Comparison of ENCODE assay signal across 27 cellular contexts in the genomic region with DNA sequence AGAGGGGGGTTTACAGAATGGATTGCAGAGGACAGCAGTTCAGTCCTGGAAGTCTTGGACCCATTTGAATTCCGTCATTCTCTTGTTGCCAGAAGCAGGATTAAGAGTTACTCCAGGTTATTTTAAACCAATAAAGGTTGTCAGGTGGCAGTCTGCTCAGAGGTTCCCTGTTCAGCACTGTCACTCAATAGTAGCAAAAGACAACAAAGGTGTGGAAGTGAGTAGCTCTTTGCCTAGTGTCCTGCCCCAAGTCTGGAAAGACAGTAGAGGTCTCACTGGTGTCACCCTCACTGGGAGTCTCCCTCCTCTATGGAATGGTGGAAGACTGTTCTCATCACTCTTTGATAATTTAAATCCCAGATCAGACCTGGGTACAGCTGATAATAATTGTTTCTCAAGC.
"Had no signal": no experiment of that assay in that cellular context is flagged by ENCODE, and none has a peak within 500 bp of the region (broad histone marks: within the 10 kb centered on the region; RNA-seq: fewer than 3 reads in every experiment).

No MANE protein-coding gene starts in this region.

- H3K27me3 ChIP-seq: dorsolateral prefrontal cortex, neural progenitor cell, spleen, testis, tibial artery, upper lobe of left lung had no signal

- H3K27ac Mint-ChIP-seq: immature natural killer cell; memory B cell; natural killer cell treated with Interleukin-12 subunit alpha and Interleukin-12 subunit beta and Interleukin-15 and Interleukin-18, amount 100 ng/mL, for 72 hours; neural progenitor cell; stimulated activated memory B cell treated with anti-CD40 and anti-IgM and Interleukin-4, amounts not matched to agents 10 μg/mL and 1 μg/mL and 100 μg/mL, for 72 hours had no signal

- DNase-seq: caudate nucleus; cerebellar nuclear complex; dorsolateral prefrontal cortex; effector CD8-positive, alpha-beta T cell; erythroblast; hypothalamus; immature natural killer cell; midbrain; naive B cell; nucleus accumbens; right cardiac atrium; spleen; stimulated activated CD4-positive, alpha-beta T cell treated with anti-CD3 and anti-CD28 coated beads, Interleukin-4, amount 100 ng/mL, for 4 hours; stimulated activated naive CD8-positive, alpha-beta T cell treated with anti-CD3 and anti-CD28 coated beads, Interleukin-15, Interleukin-2, amounts not matched to agents 100 U/mL and 50 U/mL, for 24 hours; substantia nigra; testis; tibial artery; upper lobe of left lung had no signal

- H3K4me1 ChIP-seq: neural progenitor cell, prostate gland, tibial artery, upper lobe of left lung had no signal

- H3K36me3 ChIP-seq: neural progenitor cell, prostate gland, spleen, tibial artery, upper lobe of left lung had no signal

- H3K4me3 ChIP-seq: dorsolateral prefrontal cortex, lung, neural progenitor cell, prostate gland, skin epidermis, spleen, testis, tibial artery, upper lobe of left lung had no signal

- H3K9me3 Mint-ChIP-seq: immature natural killer cell; memory B cell; naive B cell; natural killer cell treated with Interleukin-12 subunit alpha and Interleukin-12 subunit beta and Interleukin-15 and Interleukin-18, amount 100 ng/mL, for 72 hours; neural progenitor cell; stimulated activated memory B cell treated with anti-CD40 and anti-IgM and Interleukin-4, amounts not matched to agents 10 μg/mL and 1 μg/mL and 100 μg/mL, for 72 hours had no signal

- H3K9ac ChIP-seq: neural progenitor cell had no signal

- H3K36me3 Mint-ChIP-seq: immature natural killer cell; memory B cell; naive B cell; natural killer cell treated with Interleukin-12 subunit alpha and Interleukin-12 subunit beta and Interleukin-15 and Interleukin-18, amount 100 ng/mL, for 72 hours; neural progenitor cell; stimulated activated memory B cell treated with anti-CD40 and anti-IgM and Interleukin-4, amounts not matched to agents 10 μg/mL and 1 μg/mL and 100 μg/mL, for 72 hours had no signal

- H3K27me3 Mint-ChIP-seq: stimulated activated memory B cell treated with anti-CD40 and anti-IgM and Interleukin-4, amounts not matched to agents 10 μg/mL and 1 μg/mL and 100 μg/mL, for 72 hours had no signal

- H3K4me2 ChIP-seq: neural progenitor cell had no signal

- FAIRE-seq: frontal cortex had no signal

- H3K27ac ChIP-seq: neural progenitor cell, prostate gland, skin epidermis, spleen, testis, tibial artery, upper lobe of left lung had no signal

- ATAC-seq: left lobe of liver; natural killer cell treated with Interleukin-12 subunit alpha and Interleukin-12 subunit beta and Interleukin-15 and Interleukin-18, amount 100 ng/mL, for 72 hours; right cardiac atrium; stimulated activated memory B cell treated with anti-CD40 and anti-IgM and Interleukin-4, amounts not matched to agents 10 μg/mL and 1 μg/mL and 100 μg/mL, for 72 hours; stimulated activated naive CD8-positive, alpha-beta T cell treated with anti-CD3 and anti-CD28 coated beads, Interleukin-15, Interleukin-2, amounts not matched to agents 100 U/mL and 50 U/mL, for 24 hours had no signal

- H3K4me3 Mint-ChIP-seq: immature natural killer cell; memory B cell; naive B cell; natural killer cell treated with Interleukin-12 subunit alpha and Interleukin-12 subunit beta and Interleukin-15 and Interleukin-18, amount 100 ng/mL, for 72 hours; neural progenitor cell; stimulated activated memory B cell treated with anti-CD40 and anti-IgM and Interleukin-4, amounts not matched to agents 10 μg/mL and 1 μg/mL and 100 μg/mL, for 72 hours had no signal

- H3K9me3 ChIP-seq: prostate gland, spleen, testis, tibial artery, upper lobe of left lung had no signal

- H2AFZ ChIP-seq: neural progenitor cell had no signal
